ENCODE assay signal across 1 cellular context in the genomic region with DNA sequence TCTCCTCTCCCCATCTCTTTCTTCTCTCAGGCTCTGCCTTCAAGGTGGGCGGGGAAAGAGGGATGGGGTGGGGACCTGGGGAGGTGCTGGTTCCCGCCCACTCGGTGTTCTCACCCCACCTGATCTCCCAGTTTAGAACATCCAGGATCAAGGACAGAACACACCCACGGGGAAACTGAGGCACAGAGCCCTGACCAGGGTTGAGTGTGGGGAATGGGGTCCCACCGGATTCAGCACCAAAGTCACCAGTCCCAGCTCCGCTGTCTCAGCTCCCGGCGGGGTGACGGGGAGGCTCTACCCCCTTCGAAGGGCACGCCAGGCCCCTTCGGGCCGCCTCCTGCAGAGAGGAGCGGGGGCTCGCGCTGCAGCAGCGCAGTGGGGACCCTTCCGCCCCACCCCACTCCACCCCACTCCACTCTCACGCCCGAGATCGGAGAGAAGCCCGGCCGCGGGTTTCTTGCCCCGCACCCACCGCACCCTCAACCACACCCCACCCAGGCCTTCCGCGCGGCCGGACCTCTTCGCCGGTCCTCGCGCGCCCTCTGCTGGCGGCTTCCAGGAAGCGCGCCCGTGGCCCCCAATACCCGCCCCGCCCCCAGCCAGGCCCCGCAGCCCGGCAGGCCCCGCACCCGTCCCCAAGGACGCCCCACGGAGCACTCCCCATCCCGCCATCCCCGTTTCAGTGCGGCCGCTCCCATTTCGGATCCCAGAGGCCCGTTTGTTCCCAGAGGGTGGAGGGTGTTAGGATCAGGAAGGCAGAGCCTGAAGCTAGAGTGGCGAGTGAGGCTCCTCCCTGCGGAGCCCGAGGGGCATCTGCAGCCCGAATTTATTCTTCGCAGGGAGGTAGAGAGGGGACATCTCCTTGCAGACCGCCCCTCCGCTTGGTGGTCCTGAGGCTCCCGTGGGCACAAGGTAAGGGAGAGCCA.
TF ChIP-seq lines count a peak whose summit lies in the region.

No MANE protein-coding gene starts in this region.

TF ChIP-seq in HEK293, 187 proteins besides CTCF, POLR2A, EP300 and RAD21 (continued from another document):
- TF ChIP-seq, protein P1, sequence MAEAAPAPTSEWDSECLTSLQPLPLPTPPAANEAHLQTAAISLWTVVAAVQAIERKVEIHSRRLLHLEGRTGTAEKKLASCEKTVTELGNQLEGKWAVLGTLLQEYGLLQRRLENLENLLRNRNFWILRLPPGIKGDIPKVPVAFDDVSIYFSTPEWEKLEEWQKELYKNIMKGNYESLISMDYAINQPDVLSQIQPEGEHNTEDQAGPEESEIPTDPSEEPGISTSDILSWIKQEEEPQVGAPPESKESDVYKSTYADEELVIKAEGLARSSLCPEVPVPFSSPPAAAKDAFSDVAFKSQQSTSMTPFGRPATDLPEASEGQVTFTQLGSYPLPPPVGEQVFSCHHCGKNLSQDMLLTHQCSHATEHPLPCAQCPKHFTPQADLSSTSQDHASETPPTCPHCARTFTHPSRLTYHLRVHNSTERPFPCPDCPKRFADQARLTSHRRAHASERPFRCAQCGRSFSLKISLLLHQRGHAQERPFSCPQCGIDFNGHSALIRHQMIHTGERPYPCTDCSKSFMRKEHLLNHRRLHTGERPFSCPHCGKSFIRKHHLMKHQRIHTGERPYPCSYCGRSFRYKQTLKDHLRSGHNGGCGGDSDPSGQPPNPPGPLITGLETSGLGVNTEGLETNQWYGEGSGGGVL (tag by site-specific recombination; IDR thresholded peaks at IDR 0.05): peak; percentile 53; the same call in 1 of the 2 replicates
- TF ChIP-seq, protein P2, sequence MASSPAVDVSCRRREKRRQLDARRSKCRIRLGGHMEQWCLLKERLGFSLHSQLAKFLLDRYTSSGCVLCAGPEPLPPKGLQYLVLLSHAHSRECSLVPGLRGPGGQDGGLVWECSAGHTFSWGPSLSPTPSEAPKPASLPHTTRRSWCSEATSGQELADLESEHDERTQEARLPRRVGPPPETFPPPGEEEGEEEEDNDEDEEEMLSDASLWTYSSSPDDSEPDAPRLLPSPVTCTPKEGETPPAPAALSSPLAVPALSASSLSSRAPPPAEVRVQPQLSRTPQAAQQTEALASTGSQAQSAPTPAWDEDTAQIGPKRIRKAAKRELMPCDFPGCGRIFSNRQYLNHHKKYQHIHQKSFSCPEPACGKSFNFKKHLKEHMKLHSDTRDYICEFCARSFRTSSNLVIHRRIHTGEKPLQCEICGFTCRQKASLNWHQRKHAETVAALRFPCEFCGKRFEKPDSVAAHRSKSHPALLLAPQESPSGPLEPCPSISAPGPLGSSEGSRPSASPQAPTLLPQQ (tag by site-specific recombination; IDR thresholded peaks at IDR 0.05): peak; percentile 29
- TF ChIP-seq KLF9 (tag by site-specific recombination; IDR thresholded peaks at IDR 0.05; ENCODE audit: low read depth) (peak; percentile 91), IKZF3 (tag by site-specific recombination; IDR thresholded peaks at IDR 0.05) (no peak), ZNF324 (tag by site-specific recombination; IDR thresholded peaks at IDR 0.05) (no peak), ZNF843 (tag by site-specific recombination; IDR thresholded peaks at IDR 0.05) (peak; percentile 52), ZIC2 (tag by site-specific recombination; IDR thresholded peaks at IDR 0.05) (peak; percentile 78), ZNF121 (tag by site-specific recombination; IDR thresholded peaks at IDR 0.05) (no peak), ZNF391 (tag by site-specific recombination; IDR thresholded peaks at IDR 0.05; ENCODE audit: borderline replicate concordance, low read depth) (peak; percentile 51; the same call in 1 of the 2 replicates), GLIS2 (tag by site-specific recombination; IDR thresholded peaks at IDR 0.05) (peak; percentile 99), ZBTB1 (tag by site-specific recombination; IDR thresholded peaks at IDR 0.05) (peak; percentile 97), GLI4 (tag by site-specific recombination; IDR thresholded peaks at IDR 0.05) (0 out of 2 replicates have a peak, but pooled peaks have one; percentile 51), SCRT2 (tag by site-specific recombination; IDR thresholded peaks at IDR 0.05) (no peak), WT1 (tag by site-specific recombination; IDR thresholded peaks at IDR 0.05) (peak; percentile 39; the same call in 1 of the 2 replicates), ZNF664 (tag by site-specific recombination; IDR thresholded peaks at IDR 0.05) (no peak), ZNF366 (tag by site-specific recombination; conservative IDR thresholded peaks at IDR 0.05) (0 out of 2 replicates have a peak, but pooled peaks have one; percentile 60), GLIS1 (tag by site-specific recombination; IDR thresholded peaks at IDR 0.05) (peak; percentile 97), ZNF610 (tag by site-specific recombination; IDR thresholded peaks at IDR 0.05; ENCODE audit: borderline replicate concordance) (peak; percentile 47; the same call in 1 of the 2 replicates), TCF7L2 (IDR thresholded peaks at IDR 0.05; ENCODE audit: borderline replicate concordance, low read depth, low read length) (no peak), SP7 (tag by site-specific recombination; IDR thresholded peaks at IDR 0.05) (peak; percentile 50)
- TF ChIP-seq, protein P3, sequence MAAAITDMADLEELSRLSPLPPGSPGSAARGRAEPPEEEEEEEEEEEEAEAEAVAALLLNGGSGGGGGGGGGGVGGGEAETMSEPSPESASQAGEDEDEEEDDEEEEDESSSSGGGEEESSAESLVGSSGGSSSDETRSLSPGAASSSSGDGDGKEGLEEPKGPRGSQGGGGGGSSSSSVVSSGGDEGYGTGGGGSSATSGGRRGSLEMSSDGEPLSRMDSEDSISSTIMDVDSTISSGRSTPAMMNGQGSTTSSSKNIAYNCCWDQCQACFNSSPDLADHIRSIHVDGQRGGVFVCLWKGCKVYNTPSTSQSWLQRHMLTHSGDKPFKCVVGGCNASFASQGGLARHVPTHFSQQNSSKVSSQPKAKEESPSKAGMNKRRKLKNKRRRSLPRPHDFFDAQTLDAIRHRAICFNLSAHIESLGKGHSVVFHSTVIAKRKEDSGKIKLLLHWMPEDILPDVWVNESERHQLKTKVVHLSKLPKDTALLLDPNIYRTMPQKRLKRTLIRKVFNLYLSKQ (tag by site-specific recombination; IDR thresholded peaks at IDR 0.05; ENCODE audit: borderline replicate concordance): peak; percentile 79; the same call in 1 of the 2 replicates
- TF ChIP-seq, protein P4, sequence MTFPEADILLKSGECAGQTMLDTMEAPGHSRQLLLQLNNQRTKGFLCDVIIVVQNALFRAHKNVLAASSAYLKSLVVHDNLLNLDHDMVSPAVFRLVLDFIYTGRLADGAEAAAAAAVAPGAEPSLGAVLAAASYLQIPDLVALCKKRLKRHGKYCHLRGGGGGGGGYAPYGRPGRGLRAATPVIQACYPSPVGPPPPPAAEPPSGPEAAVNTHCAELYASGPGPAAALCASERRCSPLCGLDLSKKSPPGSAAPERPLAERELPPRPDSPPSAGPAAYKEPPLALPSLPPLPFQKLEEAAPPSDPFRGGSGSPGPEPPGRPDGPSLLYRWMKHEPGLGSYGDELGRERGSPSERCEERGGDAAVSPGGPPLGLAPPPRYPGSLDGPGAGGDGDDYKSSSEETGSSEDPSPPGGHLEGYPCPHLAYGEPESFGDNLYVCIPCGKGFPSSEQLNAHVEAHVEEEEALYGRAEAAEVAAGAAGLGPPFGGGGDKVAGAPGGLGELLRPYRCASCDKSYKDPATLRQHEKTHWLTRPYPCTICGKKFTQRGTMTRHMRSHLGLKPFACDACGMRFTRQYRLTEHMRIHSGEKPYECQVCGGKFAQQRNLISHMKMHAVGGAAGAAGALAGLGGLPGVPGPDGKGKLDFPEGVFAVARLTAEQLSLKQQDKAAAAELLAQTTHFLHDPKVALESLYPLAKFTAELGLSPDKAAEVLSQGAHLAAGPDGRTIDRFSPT (tag by site-specific recombination; IDR thresholded peaks at IDR 0.05): peak; percentile 85
- TF ChIP-seq, protein P5, sequence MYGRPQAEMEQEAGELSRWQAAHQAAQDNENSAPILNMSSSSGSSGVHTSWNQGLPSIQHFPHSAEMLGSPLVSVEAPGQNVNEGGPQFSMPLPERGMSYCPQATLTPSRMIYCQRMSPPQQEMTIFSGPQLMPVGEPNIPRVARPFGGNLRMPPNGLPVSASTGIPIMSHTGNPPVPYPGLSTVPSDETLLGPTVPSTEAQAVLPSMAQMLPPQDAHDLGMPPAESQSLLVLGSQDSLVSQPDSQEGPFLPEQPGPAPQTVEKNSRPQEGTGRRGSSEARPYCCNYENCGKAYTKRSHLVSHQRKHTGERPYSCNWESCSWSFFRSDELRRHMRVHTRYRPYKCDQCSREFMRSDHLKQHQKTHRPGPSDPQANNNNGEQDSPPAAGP (tag by site-specific recombination; IDR thresholded peaks at IDR 0.05): peak; percentile 72
- TF ChIP-seq, protein P6, sequence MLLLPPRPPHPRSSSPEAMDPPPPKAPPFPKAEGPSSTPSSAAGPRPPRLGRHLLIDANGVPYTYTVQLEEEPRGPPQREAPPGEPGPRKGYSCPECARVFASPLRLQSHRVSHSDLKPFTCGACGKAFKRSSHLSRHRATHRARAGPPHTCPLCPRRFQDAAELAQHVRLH (tag by site-specific recombination; IDR thresholded peaks at IDR 0.05): 0 out of 2 replicates have a peak, but pooled peaks have one; percentile 46
- TF ChIP-seq, protein P7, sequence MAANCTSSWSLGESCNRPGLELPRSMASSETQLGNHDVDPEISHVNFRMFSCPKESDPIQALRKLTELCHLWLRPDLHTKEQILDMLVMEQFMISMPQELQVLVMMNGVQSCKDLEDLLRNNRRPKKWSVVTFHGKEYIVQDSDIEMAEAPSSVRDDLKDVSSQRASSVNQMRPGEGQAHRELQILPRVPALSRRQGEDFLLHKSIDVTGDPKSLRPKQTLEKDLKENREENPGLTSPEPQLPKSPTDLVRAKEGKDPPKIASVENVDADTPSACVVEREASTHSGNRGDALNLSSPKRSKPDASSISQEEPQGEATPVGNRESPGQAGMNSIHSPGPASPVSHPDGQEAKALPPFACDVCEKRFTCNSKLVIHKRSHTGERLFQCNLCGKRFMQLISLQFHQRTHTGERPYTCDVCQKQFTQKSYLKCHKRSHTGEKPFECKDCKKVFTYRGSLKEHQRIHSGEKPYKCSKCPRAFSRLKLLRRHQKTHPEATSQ (tag by site-specific recombination; IDR thresholded peaks at IDR 0.05): no peak
